ENCODE assay signal across 8 cellular contexts in the genomic region with DNA sequence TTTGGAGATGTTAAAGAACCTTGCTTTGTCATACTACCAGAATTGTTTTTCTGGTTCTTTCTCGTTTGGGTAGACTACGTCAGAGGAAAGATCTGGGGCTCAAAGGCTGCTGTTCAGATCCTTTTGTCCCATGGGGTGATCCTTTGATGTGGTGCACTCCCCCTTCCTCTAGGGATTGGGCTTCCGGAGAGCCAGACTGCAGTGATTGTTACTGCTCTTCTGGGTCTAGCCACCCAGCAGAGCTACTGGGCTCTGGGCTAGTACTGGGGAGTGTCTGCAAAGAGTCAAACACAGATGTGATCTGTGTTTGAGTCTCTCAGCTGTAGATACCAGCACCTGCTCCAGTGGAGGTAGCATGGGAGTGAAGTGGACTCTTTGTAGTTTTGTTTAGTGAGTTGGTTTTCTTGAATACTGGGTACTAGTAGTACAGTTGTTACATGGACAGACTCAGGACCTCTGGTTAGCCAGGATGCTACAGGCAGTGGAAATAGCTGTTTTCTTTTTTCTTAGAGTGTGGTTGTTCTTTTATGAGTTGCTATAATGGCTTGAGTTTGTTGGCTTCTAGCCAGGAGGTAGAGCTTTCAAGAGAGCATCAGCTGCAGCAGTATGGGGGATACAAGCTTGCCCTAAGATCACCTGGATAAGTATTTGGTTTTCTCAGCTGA. TPM values are rescaled to one million over a fixed set of nuclear protein-coding genes. Genes with fewer than 3 reads are reported as not detected.
DNase-seq lines count a peak whose midpoint lies in the region; ATAC-seq lines count a peak whose summit lies in the region.

No MANE protein-coding gene starts in this region.

- peak; percentile 49 for ATAC-seq in HG02885 (IDR thresholded peaks at IDR 0.05; ENCODE audit: poor library complexity, unreplicated experiment)
- peak; percentile 15 for ATAC-seq in left ventricle myocardium superior
- ATAC-seq in GM19324 (IDR thresholded peaks at IDR 0.05; ENCODE audit: low FRiP score, unreplicated experiment): no peak

- intact Hi-C loops in left ventricle myocardium superior (cut with micrococcal nuclease): no loop called here

- DNase-seq in COLO668 (lab: John Stamatoyannopoulos, UW; ENCODE audit: unreplicated experiment): peak; percentile 65
- peak; percentile 28 for DNase-seq in activated CD4-positive, alpha-beta T cell treated with anti-CD3 and anti-CD28 coated beads for 48 hours
- no peak for DNase-seq in left ventricle myocardium superior
- no peak for DNase-seq in occipital lobe (lab: John Stamatoyannopoulos, UW)
- DNase-seq in SKM-1 treated with dmso at 0.1 percent for 144 hours (lab: John Stamatoyannopoulos, UW; ENCODE audit: unreplicated experiment): no peak
- DNase-seq in retina: no peak

RNA-seq across cellular contexts. Expression of a gene that starts 34.4 kb away (rescaled TPM):
- total RNA-seq in left ventricle myocardium superior (26.6 TPM), occipital lobe (18.1 TPM)

Comparison
In these comparisons a context has a peak if more than half of its experiments do, and no peak if none do; other contexts are left out.
1. DNase-seq: peak in COLO668 (single experiment) and activated CD4-positive, alpha-beta T cell treated with anti-CD3 and anti-CD28 coated beads for 48 hours (single experiment); none in left ventricle myocardium superior (single experiment), occipital lobe (single experiment), SKM-1 treated with dmso at 0.1 percent for 144 hours (single experiment) and retina (single experiment).